ENCODE assay signal across 14 cellular contexts in the genomic region with DNA sequence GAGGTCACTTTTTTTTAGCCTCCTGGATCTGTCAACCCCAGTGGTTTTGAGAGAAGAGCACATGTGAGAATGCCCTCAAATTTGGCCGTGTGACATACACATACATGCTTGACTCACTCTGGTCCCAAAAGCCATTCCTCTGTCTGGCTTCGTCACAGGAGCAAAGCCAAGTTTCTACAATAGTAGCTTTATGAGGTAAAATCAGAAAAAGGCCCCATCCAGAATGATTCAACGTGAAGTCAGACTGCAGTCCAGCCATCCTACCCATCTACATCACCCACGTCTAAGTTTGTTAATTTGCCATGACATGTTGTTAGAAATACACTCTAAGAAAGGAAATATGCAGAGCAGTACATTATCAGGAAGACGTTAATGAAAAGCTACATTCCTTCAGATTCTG.
DNase-seq lines count a peak whose midpoint lies in the region; ATAC-seq and TF ChIP-seq lines count a peak whose summit lies in the region.
"Had no signal": no experiment of that assay in that cellular context is flagged by ENCODE, and none has a peak within 500 bp of the region (broad histone marks: within the 10 kb centered on the region; RNA-seq: fewer than 3 reads in every experiment).

No MANE protein-coding gene starts in this region.

- no peaks in the 10 kb centered on the region for H3K27me3 ChIP-seq in right cardiac atrium (ENCODE audit: control insufficient read depth, insufficient read depth)
- H3K27me3 ChIP-seq in WERI-Rb-1 (ENCODE audit: insufficient read depth, low read depth, severe bottlenecking): no peaks in the 10 kb centered on the region

- 67% methylated on average over 5 of the region's 5 CpGs for WGBS in right cardiac atrium

- H3K9me3 ChIP-seq in right cardiac atrium (ENCODE audit: control insufficient read depth, low read length) (no peaks in the 10 kb centered on the region), WERI-Rb-1 (ENCODE audit: severe bottlenecking) (no peaks in the 10 kb centered on the region)
- H3K9me3 ChIP-seq: thoracic aorta had no signal

- intact Hi-C loops in right cardiac atrium (cut with DNase I): no loop called here

- peak overlapping the region; percentile 39 for H3K27ac ChIP-seq in right cardiac atrium (ENCODE audit: low read length)
- no peak overlapping the region for H3K27ac ChIP-seq in WERI-Rb-1

- H3K36me3 ChIP-seq in WERI-Rb-1: peaks cover 33% of the 10 kb centered on the region

- peak; percentile 28 for DNase-seq in A172 (ENCODE audit: low spot score)
- DNase-seq in GM04504 (ENCODE audit: low read depth): peak; percentile 57
- DNase-seq in astrocyte of the spinal cord (ENCODE audit: low read depth, low spot score): peak; percentile 88
- DNase-seq in right cardiac atrium: no peak
- DNase-seq in KG1 (lab: John Stamatoyannopoulos, UW): no peak
- no peak for DNase-seq in cerebellar cortex (ENCODE audit: low spot score)
- DNase-seq in WERI-Rb-1: no peak
- DNase-seq: activated CD4-positive, alpha-beta T cell treated with anti-CD3 and anti-CD28 coated beads for 4 hours; NCI-H524 treated with DMSO at 0.1 percent for 48 hours had no signal

- ATAC-seq in right cardiac atrium (peak; percentile 14 to 64), GM18520 (IDR thresholded peaks at IDR 0.05; ENCODE audit: unreplicated experiment) (no peak)
- ATAC-seq: GM12878, K562 had no signal

- TF ChIP-seq CTCF in astrocyte of the spinal cord (IDR thresholded peaks at IDR 0.05; ENCODE audit: low read depth, low read length): no peak
- no peak for TF ChIP-seq CTCF in WERI-Rb-1 (IDR thresholded peaks at IDR 0.05; ENCODE audit: low read depth, low read length)

- H3K4me1 ChIP-seq in right cardiac atrium (ENCODE audit: control insufficient read depth, insufficient read depth, low read length): no peaks in the 10 kb centered on the region

- in situ Hi-C loops in astrocyte of the spinal cord (cut with HindIII; ENCODE audit: low sequenced_read_pairs): no loop called here

- H3K4me3 ChIP-seq in astrocyte of the spinal cord (ENCODE audit: low read depth, low read length) (no peak overlapping the region), right cardiac atrium (ENCODE audit: low read length) (no peak overlapping the region), WERI-Rb-1 (ENCODE audit: low read depth, low read length) (no peak overlapping the region)
- H3K4me3 ChIP-seq: GM12878, K562, lung, thoracic aorta had no signal

Comparison
In these comparisons a context has a peak if more than half of its experiments do, and no peak if none do; other contexts are left out.
1. DNase-seq: peak in A172 (single experiment), GM04504 (single experiment) and astrocyte of the spinal cord (single experiment); none in right cardiac atrium (0 of 3), KG1 (single experiment), cerebellar cortex (single experiment) and WERI-Rb-1 (single experiment).